In genomic region chr1:116164056-116164889, GRCh38 we compare ENCODE assay signal across 17 cellular contexts. TPM values are rescaled to one million over a fixed set of nuclear protein-coding genes. Genes with fewer than 3 reads are reported as not detected.
A peak's percentile ranks its signal among the peaks of the same experiment; 100 is the strongest.
DNase-seq lines count a peak whose midpoint lies in the region; ATAC-seq and TF ChIP-seq lines count a peak whose summit lies in the region.
"Had no signal": no experiment of that assay in that cellular context is flagged by ENCODE, and none has a peak within 500 bp of the region (broad histone marks: within the 10 kb centered on the region; RNA-seq: fewer than 3 reads in every experiment).

No MANE protein-coding gene starts in this region.

- intact Hi-C loops in lower lobe of right lung (cut with DNase I) (no loop called here), tibial artery (cut with DNase I; ENCODE audit: low total_unique reads) (no loop called here)

- H3K27me3 ChIP-seq in lower lobe of right lung (ENCODE audit: low read depth): no peaks in the 10 kb centered on the region
- H3K27me3 ChIP-seq in tibial artery: no peaks in the 10 kb centered on the region
- no peaks in the 10 kb centered on the region for H3K27me3 ChIP-seq in foreskin keratinocyte

- H3K36me3 ChIP-seq in lower lobe of right lung: no peaks in the 10 kb centered on the region
- H3K36me3 ChIP-seq in tibial artery: no peaks in the 10 kb centered on the region

- H3K9me3 ChIP-seq in lower lobe of right lung: no peaks in the 10 kb centered on the region
- no peaks in the 10 kb centered on the region for H3K9me3 ChIP-seq in tibial artery

- H3K4me3 ChIP-seq in lower lobe of right lung: no peak overlapping the region
- H3K4me3 ChIP-seq in tibial artery: no peak overlapping the region
- H3K4me3 ChIP-seq: lung had no signal

- ATAC-seq in lower lobe of right lung: no peak
- no peak for ATAC-seq in foreskin keratinocyte
- ATAC-seq in GM21360 (IDR thresholded peaks at IDR 0.05; ENCODE audit: unreplicated experiment): no peak
- ATAC-seq: stimulated activated naive CD8-positive, alpha-beta T cell treated with anti-CD3 and anti-CD28 coated beads, Interleukin-15, Interleukin-2, amounts not matched to agents 100 U/mL and 50 U/mL, for 24 hours had no signal

- no peak for TF ChIP-seq CTCF in lower lobe of right lung (IDR thresholded peaks at IDR 0.05)
- no peak for TF ChIP-seq CTCF in tibial artery (IDR thresholded peaks at IDR 0.05)
- no peak for TF ChIP-seq CTCF in foreskin keratinocyte (conservative IDR thresholded peaks at IDR 0.05)

- H3K27ac ChIP-seq in cingulate gyrus (ENCODE audit: low read depth, low read length): peak overlapping the region; percentile 72
- peak overlapping the region; percentile 71 for H3K27ac ChIP-seq in lower lobe of right lung
- peak overlapping the region; percentile 87 to 95 for H3K27ac ChIP-seq in tibial artery
- no peak overlapping the region for H3K27ac ChIP-seq in foreskin keratinocyte
- H3K27ac ChIP-seq: 22Rv1 had no signal

- H3K4me1 ChIP-seq in lower lobe of right lung: peaks cover 40% of the 10 kb centered on the region
- H3K4me1 ChIP-seq in tibial artery: peaks cover 0 to 56% (median 50%) of the 10 kb centered on the region in 4 donors
- no peaks in the 10 kb centered on the region for H3K4me1 ChIP-seq in foreskin keratinocyte

- DNase-seq in DMS153 (lab: John Stamatoyannopoulos, UW) (peak; percentile 2), DMS153 treated with DMSO at 0.1 percent for 48 hours (lab: John Stamatoyannopoulos, UW; ENCODE audit: unreplicated experiment) (no peak), lower lobe of right lung (no peak), tibial artery (peak; percentile 49 to 83), foreskin keratinocyte (no peak), SKM-1 treated with dmso at 0.1 percent for 144 hours (lab: John Stamatoyannopoulos, UW; ENCODE audit: unreplicated experiment) (no peak)
- DNase-seq: activated naive CD4-positive, alpha-beta T cell treated with anti-CD3 and anti-CD28 coated beads, Interleukin-2, amount 50 U/mL, for 16 hours; NCI-H146; NK-92 treated with Interleukin-12 subunit alpha and Interleukin-12 subunit beta, amount 100 ng/mL, for 24 hours; stimulated activated CD4-positive, alpha-beta T cell treated with anti-CD3 and anti-CD28 coated beads, Interleukin-4, amount 100 ng/mL, for 24 hours; stimulated activated naive CD8-positive, alpha-beta T cell treated with anti-CD3 and anti-CD28 coated beads, Interleukin-15, Interleukin-2, amounts not matched to agents 100 U/mL and 50 U/mL, for 24 hours had no signal

RNA-seq across cellular contexts. Expression of gene MAB21L3, which starts 53.1 kb away (rescaled TPM):
- total RNA-seq in lower lobe of right lung (1.2 TPM), foreskin keratinocyte (0.07 TPM in 2 replicates)
- polyA plus RNA-seq in foreskin keratinocyte: 0.01 TPM in 1 of 2 replicates, not detected in the other
- total RNA-seq: glomerular endothelial cell, posterior vena cava had no signal

Comparison
In these comparisons a context has a peak if more than half of its experiments do, and no peak if none do; other contexts are left out.
1. DNase-seq: peak in DMS153 (single experiment) and tibial artery (2 of 2); none in DMS153 treated with DMSO at 0.1 percent for 48 hours (single experiment), lower lobe of right lung (single experiment), foreskin keratinocyte (0 of 2) and SKM-1 treated with dmso at 0.1 percent for 144 hours (single experiment).